ENCODE assay signal across 20 cellular contexts in genomic region chr20:64222273-64222672, GRCh38. TPM values are rescaled to one million over a fixed set of nuclear protein-coding genes. Genes with fewer than 3 reads are reported as not detected.
DNase-seq lines count a peak whose midpoint lies in the region; ATAC-seq and TF ChIP-seq lines count a peak whose summit lies in the region.
"Had no signal": no experiment of that assay in that cellular context is flagged by ENCODE, and none has a peak within 500 bp of the region (broad histone marks: within the 10 kb centered on the region; RNA-seq: fewer than 3 reads in every experiment).

No MANE protein-coding gene starts in this region.

- H3K27me3 Mint-ChIP-seq in nephron (ENCODE audit: low read depth): peaks cover 12% of the 10 kb centered on the region
- no peaks in the 10 kb centered on the region for H3K27me3 Mint-ChIP-seq in activated CD4-positive, alpha-beta T cell treated with anti-CD3 and anti-CD28 coated beads, Interleukin-2, amount 10 ng/mL, durations not matched to agents 7 days and 5 days

- no peaks in the 10 kb centered on the region for H3K36me3 ChIP-seq in Panc1 (ENCODE audit: control insufficient read depth, insufficient read depth, low read length)

- POLR2A ChIA-PET in Panc1 (lab: Charles Lee): no interaction called here
- POLR2A ChIA-PET in activated CD4-positive, alpha-beta T cell treated with anti-CD3 and anti-CD28 coated beads, Interleukin-2, amount 10 ng/mL, durations not matched to agents 7 days and 5 days (lab: Charles Lee): no interaction called here

- peak overlapping the region in 2 of 3 experiments; percentile 43 to 96 for H3K27ac Mint-ChIP-seq in nephron
- H3K27ac Mint-ChIP-seq in activated CD4-positive, alpha-beta T cell treated with anti-CD3 and anti-CD28 coated beads, Interleukin-2, amount 10 ng/mL, durations not matched to agents 7 days and 5 days: no peak overlapping the region
- H3K27ac Mint-ChIP-seq: H9 had no signal

- H3K4me1 Mint-ChIP-seq in nephron: peaks cover 65% of the 10 kb centered on the region
- H3K4me1 Mint-ChIP-seq in activated CD4-positive, alpha-beta T cell treated with anti-CD3 and anti-CD28 coated beads, Interleukin-2, amount 10 ng/mL, durations not matched to agents 7 days and 5 days: peaks cover 9% of the 10 kb centered on the region

- BruUV-seq in Panc1 (replicated peaks; lab: Mats Ljungman, UMichigan): no TSS peak

- DNase-seq in EL: peak; percentile 90
- no peak for DNase-seq in Panc1 (ENCODE audit: low read depth, low spot score)
- DNase-seq in foreskin keratinocyte: peak; percentile 68 to 86
- no peak for DNase-seq in activated CD4-positive, alpha-beta T cell treated with anti-CD3 and anti-CD28 coated beads, Interleukin-2, amount 10 ng/mL, durations not matched to agents 7 days and 5 days
- DNase-seq in cerebellar cortex (ENCODE audit: low spot score): no peak
- DNase-seq in stimulated activated CD8-positive, alpha-beta memory T cell treated with anti-CD3 and anti-CD28 coated beads, Interleukin-4, amount 100 ng/mL, for 48 hours: no peak
- DNase-seq: activated T-cell treated with anti-CD3 and anti-CD28 coated beads, Interleukin-2, amount 50 U/mL, for 4 hours; effector CD4-positive, alpha-beta T cell; H9; NCI-H1436 treated with DMSO at 0.1 percent for 48 hours; NCI-H82; stimulated activated CD4-positive, alpha-beta T cell treated with anti-CD3 and anti-CD28 coated beads, Interleukin-4, amount 100 ng/mL, for 24 hours; stimulated activated naive CD8-positive, alpha-beta T cell treated with anti-CD3 and anti-CD28 coated beads, Interleukin-15, Interleukin-2, amounts not matched to agents 100 U/mL and 50 U/mL, for 24 hours had no signal

- H3K9me3 Mint-ChIP-seq in nephron: no peaks in the 10 kb centered on the region
- no peaks in the 10 kb centered on the region for H3K9me3 Mint-ChIP-seq in activated CD4-positive, alpha-beta T cell treated with anti-CD3 and anti-CD28 coated beads, Interleukin-2, amount 10 ng/mL, durations not matched to agents 7 days and 5 days
- H3K9me3 Mint-ChIP-seq: activated T-cell treated with anti-CD3 and anti-CD28 coated beads, Interleukin-2, amount 50 U/mL, for 4 hours; H9 had no signal

- H3K27me3 ChIP-seq in Panc1 (ENCODE audit: control insufficient read depth, insufficient read depth, low read length) (no peaks in the 10 kb centered on the region), foreskin keratinocyte (no peaks in the 10 kb centered on the region)

- no peak overlapping the region for H3K4me3 ChIP-seq in Panc1 (ENCODE audit: low read depth in 2 of 2, low read length in 2 of 2)

- intact Hi-C loops in Panc1 (cut with micrococcal nuclease; ENCODE audit: unreplicated experiment): no loop called here

- no peaks in the 10 kb centered on the region for H3K36me3 Mint-ChIP-seq in nephron (ENCODE audit: low read depth)
- no peaks in the 10 kb centered on the region for H3K36me3 Mint-ChIP-seq in activated CD4-positive, alpha-beta T cell treated with anti-CD3 and anti-CD28 coated beads, Interleukin-2, amount 10 ng/mL, durations not matched to agents 7 days and 5 days (ENCODE audit: low read depth)

- CTCF ChIA-PET in Panc1 (lab: Charles Lee): no interaction called here
- CTCF ChIA-PET in activated CD4-positive, alpha-beta T cell treated with anti-CD3 and anti-CD28 coated beads, Interleukin-2, amount 10 ng/mL, durations not matched to agents 7 days and 5 days (lab: Charles Lee): interaction anchor here (1.4 to 1.8 kb wide), 3 partner anchors 10 to 63 kb away, joined by 3 to 4 read pairs (median 3); no protein-coding TSS in a partner anchor

- H3K27ac ChIP-seq in Panc1 (ENCODE audit: low read length) (no peak overlapping the region), foreskin keratinocyte (no peak overlapping the region)
- H3K27ac ChIP-seq: C4-2B had no signal

- in situ Hi-C loops in Panc1 (cut with HindIII; ENCODE audit: low pct_unique_long_range_greater_than_20kb, low sequenced_read_pairs): no loop called here

- TF ChIP-seq CTCF in Panc1 (IDR thresholded peaks at IDR 0.05): no peak
- TF ChIP-seq CTCF in foreskin keratinocyte (conservative IDR thresholded peaks at IDR 0.05): no peak
- no peak for TF ChIP-seq CTCF in nephron (IDR thresholded peaks at IDR 0.05; ENCODE audit: unreplicated experiment in 3 of 3)

- no peaks in the 10 kb centered on the region for H3K9me3 ChIP-seq in Panc1 (ENCODE audit: control insufficient read depth, insufficient read depth, low read depth, low read length)

- H3K4me3 Mint-ChIP-seq in nephron: no peak overlapping the region
- no peak overlapping the region for H3K4me3 Mint-ChIP-seq in activated CD4-positive, alpha-beta T cell treated with anti-CD3 and anti-CD28 coated beads, Interleukin-2, amount 10 ng/mL, durations not matched to agents 7 days and 5 days
- H3K4me3 Mint-ChIP-seq: activated T-cell treated with anti-CD3 and anti-CD28 coated beads, Interleukin-2, amount 50 U/mL, for 4 hours; H9 had no signal

- peak; percentile 9; the same call in 1 of the 2 replicates for ATAC-seq in Panc1
- peak; percentile 58 for ATAC-seq in foreskin keratinocyte
- ATAC-seq in GM21723 (IDR thresholded peaks at IDR 0.05; ENCODE audit: unreplicated experiment): no peak
- ATAC-seq: activated T-cell treated with anti-CD3 and anti-CD28 coated beads, Interleukin-2, amount 50 U/mL, for 4 hours; SK-N-SH treated with all-trans-retinoic acid at 6 μM for 48 hours; stimulated activated naive CD8-positive, alpha-beta T cell treated with anti-CD3 and anti-CD28 coated beads, Interleukin-15, Interleukin-2, amounts not matched to agents 100 U/mL and 50 U/mL, for 24 hours had no signal

- H3K4me1 ChIP-seq in Panc1 (ENCODE audit: control insufficient read depth, insufficient read depth, low read length) (no peaks in the 10 kb centered on the region), foreskin keratinocyte (peaks cover 19% of the 10 kb centered on the region)

RNA-seq across cellular contexts. Expression of gene PCMTD2, which starts 33.3 kb away (rescaled TPM):
- total RNA-seq in Panc1 (2021; ENCODE audit: unreplicated experiment) (35.0 TPM), foreskin keratinocyte (15.6 and 17.2 TPM in 2 replicates)
- polyA plus RNA-seq in Panc1 (2012; ENCODE audit: insufficient read length): 23.5 TPM
- polyA plus RNA-seq in foreskin keratinocyte: 4.6 TPM in 2 replicates
- 10 to 100 TPM; 68.4 to 69.3 TPM for total RNA-seq in activated CD4-positive, alpha-beta T cell treated with anti-CD3 and anti-CD28 coated beads, Interleukin-2, amount 10 ng/mL, durations not matched to agents 7 days and 5 days

RNA-seq across cellular contexts. Expression of gene MYT1, which starts 58.0 kb away (rescaled TPM):
- total RNA-seq in Panc1 (2021; ENCODE audit: unreplicated experiment): 0.41 TPM
- polyA plus RNA-seq in Panc1 (2012; ENCODE audit: insufficient read length): 0.48 TPM
- not detected in 2 replicates for total RNA-seq in foreskin keratinocyte
- 0.01 TPM in 1 of 2 replicates, not detected in the other for polyA plus RNA-seq in foreskin keratinocyte
- total RNA-seq in activated CD4-positive, alpha-beta T cell treated with anti-CD3 and anti-CD28 coated beads, Interleukin-2, amount 10 ng/mL, durations not matched to agents 7 days and 5 days: not detected
- total RNA-seq: activated T-cell treated with anti-CD3 and anti-CD28 coated beads, Interleukin-2, amount 50 U/mL, for 4 hours; HT1080; mesenteric fat pad; pulmonary artery endothelial cell had no signal

Comparison
In these comparisons a context has a peak if more than half of its experiments do, and no peak if none do; other contexts are left out.
1. DNase-seq: peak in EL (single experiment) and foreskin keratinocyte (2 of 2); none in Panc1 (single experiment), activated CD4-positive, alpha-beta T cell treated with anti-CD3 and anti-CD28 coated beads, Interleukin-2, amount 10 ng/mL, durations not matched to agents 7 days and 5 days (single experiment), cerebellar cortex (single experiment) and stimulated activated CD8-positive, alpha-beta memory T cell treated with anti-CD3 and anti-CD28 coated beads, Interleukin-4, amount 100 ng/mL, for 48 hours (single experiment).